Comparison of ENCODE assay signal across 22 cellular contexts in genomic region chr1:39652105-39652504, GRCh38. TPM values are rescaled to one million over a fixed set of nuclear protein-coding genes. Genes with fewer than 3 reads are reported as not detected.
"Had no signal": no experiment of that assay in that cellular context is flagged by ENCODE, and none has a peak within 500 bp of the region (broad histone marks: within the 10 kb centered on the region; RNA-seq: fewer than 3 reads in every experiment).

No MANE protein-coding gene starts in this region.

- H3K27me3 Mint-ChIP-seq: activated naive CD4-positive, alpha-beta T cell treated with anti-CD3 and anti-CD28 coated beads, Interleukin-2, amount 50 U/mL, for 24 hours had no signal

- H3K27me3 ChIP-seq: adrenal gland, thyroid gland had no signal

- H3K4me3 Mint-ChIP-seq: activated naive CD4-positive, alpha-beta T cell treated with anti-CD3 and anti-CD28 coated beads, Interleukin-2, amount 50 U/mL, for 24 hours; memory B cell; natural killer cell had no signal

- H3K36me3 Mint-ChIP-seq: activated naive CD4-positive, alpha-beta T cell treated with anti-CD3 and anti-CD28 coated beads, Interleukin-2, amount 50 U/mL, for 24 hours; memory B cell; natural killer cell had no signal

- H3K4me3 ChIP-seq: adrenal gland, esophagus squamous epithelium, gastroesophageal sphincter, mucosa of descending colon, prostate gland, sigmoid colon, stomach, thyroid gland had no signal

- H3K9me3 Mint-ChIP-seq: activated naive CD4-positive, alpha-beta T cell treated with anti-CD3 and anti-CD28 coated beads, Interleukin-2, amount 50 U/mL, for 24 hours; memory B cell; natural killer cell had no signal

- ATAC-seq: left lobe of liver, mucosa of descending colon, natural killer cell had no signal

- DNase-seq: activated CD4-positive, alpha-beta T cell treated with anti-CD3 and anti-CD28 coated beads, Interleukin-2, amount 50 U/mL, for 48 hours; activated effector memory CD4-positive, alpha-beta T cell treated with Interleukin-2 at 50 U/mL for 16 hours; activated T-cell treated with anti-CD3 and anti-CD28 coated beads, Interleukin-2, amount 50 U/mL, for 1 hour; central memory CD4-positive, alpha-beta T cell; cortex of kidney; effector CD8-positive, alpha-beta T cell; esophagus squamous epithelium; mucosa of descending colon; natural killer cell; nucleus accumbens; sigmoid colon; stimulated activated CD4-positive, alpha-beta T cell treated with anti-CD3 and anti-CD28 coated beads, Interleukin-1b, Interleukin-23, amount 100 ng/mL, for 48 hours; stomach; T-helper 9 cell had no signal

- H3K36me3 ChIP-seq: adrenal gland, esophagus squamous epithelium, gastroesophageal sphincter, prostate gland, sigmoid colon, stomach, thyroid gland had no signal

- H3K27ac Mint-ChIP-seq: activated naive CD4-positive, alpha-beta T cell treated with anti-CD3 and anti-CD28 coated beads, Interleukin-2, amount 50 U/mL, for 24 hours; memory B cell; natural killer cell had no signal

- H3K9me3 ChIP-seq: adrenal gland, esophagus squamous epithelium, gastroesophageal sphincter, mucosa of descending colon, prostate gland, sigmoid colon, stomach, thyroid gland had no signal

- H3K27ac ChIP-seq: esophagus squamous epithelium, prostate gland, sigmoid colon, stomach, thyroid gland had no signal

- H3K4me1 ChIP-seq: prostate gland, thyroid gland had no signal

RNA-seq across cellular contexts. Expression of gene HEYL, which starts 12.7 kb away (rescaled TPM):
- total RNA-seq: endothelial cell of umbilical vein, natural killer cell had no signal
- polyA plus RNA-seq: endothelial cell of umbilical vein had no signal

RNA-seq across cellular contexts. Expression of gene NT5C1A, which starts 19.8 kb away (rescaled TPM):
- total RNA-seq: endothelial cell of umbilical vein, esophagus squamous epithelium, left lobe of liver, natural killer cell, sigmoid colon had no signal
- polyA plus RNA-seq: endothelial cell of umbilical vein had no signal

RNA-seq across cellular contexts. Expression of gene HPCAL4, which starts 39.1 kb away (rescaled TPM):
- total RNA-seq: endothelial cell of umbilical vein had no signal
- polyA plus RNA-seq: endothelial cell of umbilical vein had no signal
